In genomic region chr1:87392241-87393192, GRCh38 we compare ENCODE assay signal across 12 cellular contexts.
DNase-seq lines count a peak whose midpoint lies in the region; ATAC-seq and TF ChIP-seq lines count a peak whose summit lies in the region.
"Had no signal": no experiment of that assay in that cellular context is flagged by ENCODE, and none has a peak within 500 bp of the region (broad histone marks: within the 10 kb centered on the region; RNA-seq: fewer than 3 reads in every experiment).

No MANE protein-coding gene starts in this region.

- TF ChIP-seq CTCF in chondrocyte (IDR thresholded peaks at IDR 0.05), result no peak

- H3K27ac Mint-ChIP-seq in chondrocyte (ENCODE audit: unreplicated experiment), result peak overlapping the region; percentile 76
- H3K27ac Mint-ChIP-seq: activated CD4-positive, alpha-beta memory T cell treated with anti-CD3 and anti-CD28 coated beads for 36 hours; CD4-positive, alpha-beta memory T cell had no signal

- peaks cover 5% of the 10 kb centered on the region for H3K36me3 Mint-ChIP-seq in chondrocyte (ENCODE audit: low read depth)
- H3K36me3 Mint-ChIP-seq: activated CD4-positive, alpha-beta memory T cell treated with anti-CD3 and anti-CD28 coated beads for 36 hours had no signal

- ATAC-seq in GM21447 (IDR thresholded peaks at IDR 0.05; ENCODE audit: unreplicated experiment), result no peak

- H3K4me1 Mint-ChIP-seq in chondrocyte (ENCODE audit: low read depth), result peaks cover 25% of the 10 kb centered on the region
- H3K4me1 Mint-ChIP-seq: CD4-positive, alpha-beta memory T cell had no signal

- peak overlapping the region; percentile 37 for H3K4me3 Mint-ChIP-seq in chondrocyte (ENCODE audit: unreplicated experiment)
- H3K4me3 Mint-ChIP-seq: activated CD4-positive, alpha-beta memory T cell treated with anti-CD3 and anti-CD28 coated beads for 36 hours; CD4-positive, alpha-beta memory T cell had no signal

- DNase-seq in DMS79 (lab: John Stamatoyannopoulos, UW) (peak; percentile 25), M059J (ENCODE audit: low read depth) (peak; percentile 90), chondrocyte (ENCODE audit: low spot score) (no peak), myocyte (ENCODE audit: low read depth) (peak; percentile 15), NCI-H146 (lab: John Stamatoyannopoulos, UW) (no peak), SIG-M5 treated with dmso at 0.1 percent for 504 hours (lab: John Stamatoyannopoulos, UW; ENCODE audit: unreplicated experiment) (no peak)
- no peak for DNase-seq in stimulated activated CD4-positive, alpha-beta T cell treated with anti-CD3 and anti-CD28 coated beads, Interleukin-2, amount 100 ng/mL, for 48 hours
- DNase-seq: activated CD4-positive, alpha-beta memory T cell treated with anti-CD3 and anti-CD28 coated beads for 36 hours; CD4-positive, alpha-beta memory T cell; NCI-H1930; stimulated activated CD4-positive, alpha-beta T cell treated with anti-CD3 and anti-CD28 coated beads, Interleukin-1b, Interleukin-23, amount 100 ng/mL, for 48 hours had no signal

- no peaks in the 10 kb centered on the region for H3K27me3 Mint-ChIP-seq in chondrocyte (ENCODE audit: low read depth)
- H3K27me3 Mint-ChIP-seq: activated CD4-positive, alpha-beta memory T cell treated with anti-CD3 and anti-CD28 coated beads for 36 hours had no signal

- H3K9me3 Mint-ChIP-seq in chondrocyte (ENCODE audit: low read depth), result peaks cover 10% of the 10 kb centered on the region
- H3K9me3 Mint-ChIP-seq: activated CD4-positive, alpha-beta memory T cell treated with anti-CD3 and anti-CD28 coated beads for 36 hours; CD4-positive, alpha-beta memory T cell had no signal

Comparison
In these comparisons a context has a peak if more than half of its experiments do, and no peak if none do; other contexts are left out.
1. DNase-seq: peak in DMS79 (single experiment), M059J (single experiment) and myocyte (single experiment); none in chondrocyte (single experiment), NCI-H146 (single experiment), stimulated activated CD4-positive, alpha-beta T cell treated with anti-CD3 and anti-CD28 coated beads, Interleukin-2, amount 100 ng/mL, for 48 hours (0 of 2) and SIG-M5 treated with dmso at 0.1 percent for 504 hours (single experiment).